ENCODE assay signal across 9 cellular contexts in the genomic region with DNA sequence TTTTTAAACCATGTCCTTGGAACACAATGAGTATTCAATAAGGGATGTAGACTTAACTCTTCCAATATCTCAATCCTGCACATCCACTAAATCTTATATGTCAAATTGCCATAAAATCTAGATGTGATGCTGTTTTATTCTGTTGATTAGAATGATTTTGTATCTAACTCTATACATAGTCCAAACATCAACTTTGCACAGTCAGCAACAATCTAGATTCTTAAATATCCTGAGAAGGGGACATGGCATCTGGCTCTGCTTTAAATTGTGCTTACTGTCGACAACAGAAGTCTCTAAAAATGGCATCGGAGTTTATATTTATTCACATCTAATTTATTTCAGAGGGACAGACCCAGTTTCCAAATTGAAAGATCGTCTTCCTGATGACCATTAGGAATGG.
"Had no signal": no experiment of that assay in that cellular context is flagged by ENCODE, and none has a peak within 500 bp of the region (broad histone marks: within the 10 kb centered on the region; RNA-seq: fewer than 3 reads in every experiment).

No MANE protein-coding gene starts in this region.

- H3K9ac ChIP-seq: GM23248, KMS-11 had no signal

- H3K4me3 ChIP-seq: GM23248 had no signal

- H2AFZ ChIP-seq: GM23248 had no signal

- DNase-seq: GM23248, H9, HCEC 1CT, Karpas-422, KBM-7 had no signal

- FAIRE-seq: H1, H54, HTR-8/SVneo had no signal

- H3K4me2 ChIP-seq: KMS-11 had no signal

- H3K27ac ChIP-seq: GM23248, KMS-11 had no signal
